In genomic region chr2:159720676-159721075, GRCh38 we compare ENCODE assay signal across 23 cellular contexts. TPM values are rescaled to one million over a fixed set of nuclear protein-coding genes. Genes with fewer than 3 reads are reported as not detected.
DNase-seq lines count a peak whose midpoint lies in the region; ATAC-seq and TF ChIP-seq lines count a peak whose summit lies in the region.
"Had no signal": no experiment of that assay in that cellular context is flagged by ENCODE, and none has a peak within 500 bp of the region (broad histone marks: within the 10 kb centered on the region; RNA-seq: fewer than 3 reads in every experiment).

No MANE protein-coding gene starts in this region.

- ATAC-seq in natural killer cell (no peak), GM19023 (IDR thresholded peaks at IDR 0.05; ENCODE audit: unreplicated experiment) (no peak)
- no peak for ATAC-seq in natural killer cell treated with Interleukin-12 subunit alpha and Interleukin-12 subunit beta and Interleukin-15 and Interleukin-18, amount 100 ng/mL, for 72 hours
- ATAC-seq: HCT116 had no signal

- H3K9ac ChIP-seq in Loucy (ENCODE audit: low read depth, low read length, poor library complexity, severe bottlenecking) (no peak overlapping the region), neural progenitor cell (no peak overlapping the region)
- H3K9ac ChIP-seq: BLaER1 had no signal

- no peak for TF ChIP-seq POLR2A in vagina (IDR thresholded peaks at IDR 0.05)

- H2AFZ ChIP-seq in Loucy (ENCODE audit: low read length) (no peak overlapping the region), neural progenitor cell (replicated peaks) (no peak overlapping the region)

- TF ChIP-seq CTCF in natural killer cell (IDR thresholded peaks at IDR 0.05) (no peak), Loucy (conservative IDR thresholded peaks at IDR 0.05; ENCODE audit: low read length) (no peak), vagina (IDR thresholded peaks at IDR 0.05) (no peak), neural progenitor cell (IDR thresholded peaks at IDR 0.05) (no peak)

- H3K36me3 ChIP-seq in Loucy (ENCODE audit: insufficient read depth, low read length), result peaks cover 53% of the 10 kb centered on the region
- peaks cover 0 to 9% of the 10 kb centered on the region in 2 donors for H3K36me3 ChIP-seq in vagina
- peaks cover 18% of the 10 kb centered on the region for H3K36me3 ChIP-seq in neural progenitor cell

- H3K4me3 ChIP-seq in Loucy (ENCODE audit: low read length, poor library complexity, severe bottlenecking) (peak overlapping the region; percentile 39), vagina (no peak overlapping the region), neural progenitor cell (no peak overlapping the region)
- H3K4me3 ChIP-seq: BLaER1, MG63, Peyer's patch, SJSA1 had no signal

- H3K79me2 ChIP-seq in Loucy (ENCODE audit: insufficient read depth, low read length) (peaks cover 100% of the 10 kb centered on the region), neural progenitor cell (ENCODE audit: low read depth) (peaks cover 100% of the 10 kb centered on the region)

- H3K9me3 ChIP-seq in Loucy (ENCODE audit: insufficient read depth, low read depth, low read length) (no peaks in the 10 kb centered on the region; the same call in 1 of the 2 replicates), vagina (no peaks in the 10 kb centered on the region), neural progenitor cell (ENCODE audit: low read depth) (peaks cover 12% of the 10 kb centered on the region)
- H3K9me3 ChIP-seq: Peyer's patch, SJSA1 had no signal

- intact Hi-C loops in natural killer cell (cut with micrococcal nuclease), result no loop called here
- intact Hi-C loops in vagina (cut with DNase I), result no loop called here

- H3K4me1 Mint-ChIP-seq in natural killer cell (peaks cover 86 to 90% of the 10 kb centered on the region in 2 donors), immature natural killer cell (peaks cover 93 to 100% of the 10 kb centered on the region in 2 donors), neural progenitor cell (peaks cover 3% of the 10 kb centered on the region)
- peaks cover 71 to 75% of the 10 kb centered on the region in 2 donors for H3K4me1 Mint-ChIP-seq in natural killer cell treated with Interleukin-12 subunit alpha and Interleukin-12 subunit beta and Interleukin-15 and Interleukin-18, amount 100 ng/mL, for 72 hours (ENCODE audit: low read depth in 2 of 2)

- H3K27ac Mint-ChIP-seq in natural killer cell (peak overlapping the region; percentile 11 to 32), immature natural killer cell (peak overlapping the region in 3 of 6 donors; percentile 11 to 36 (median 14)), neural progenitor cell (no peak overlapping the region)
- H3K27ac Mint-ChIP-seq in natural killer cell treated with Interleukin-12 subunit alpha and Interleukin-12 subunit beta and Interleukin-15 and Interleukin-18, amount 100 ng/mL, for 72 hours, result no peak overlapping the region

- no peaks in the 10 kb centered on the region for H3K27me3 ChIP-seq in Loucy (ENCODE audit: insufficient read depth, low read length, poor library complexity, severe bottlenecking)
- H3K27me3 ChIP-seq in vagina, result no peaks in the 10 kb centered on the region
- no peaks in the 10 kb centered on the region for H3K27me3 ChIP-seq in neural progenitor cell
- H3K27me3 ChIP-seq: BLaER1, MG63, Peyer's patch, SJSA1 had no signal

- DNase-seq in natural killer cell, result no peak
- DNase-seq in natural killer cell treated with Interleukin-12 subunit alpha and Interleukin-12 subunit beta and Interleukin-15 and Interleukin-18, amount 100 ng/mL, for 72 hours (ENCODE audit: low spot score), result no peak
- DNase-seq in immature natural killer cell, result no peak
- DNase-seq in vagina (ENCODE audit: extremely low spot score in 2 of 2), result no peak
- DNase-seq in neural progenitor cell (ENCODE audit: low spot score), result no peak
- DNase-seq: DMS 273 treated with DMSO at 0.1 percent for 48 hours; DND-41; GOT3; IMR-90; Karpas-422; MG63; NCI-H1105 treated with DMSO at 0.1 percent for 48 hours; NCI-H1694; NCI-H2081 treated with DMSO at 0.1 percent for 48 hours; NCI-H510A; NCI-H748 treated with DMSO at 0.1 percent for 48 hours; NK-92 treated with Interleukin-12 subunit alpha and Interleukin-12 subunit beta, amount 100 ng/mL, for 24 hours; Peyer's patch had no signal

- H3F3A ChIP-seq in Loucy (ENCODE audit: low read depth), result no peaks in the 10 kb centered on the region
- H3F3A ChIP-seq in neural progenitor cell (ENCODE audit: low read depth), result no peaks in the 10 kb centered on the region

- H3K9me3 Mint-ChIP-seq in natural killer cell (peaks cover 0 to 3% of the 10 kb centered on the region in 2 donors), immature natural killer cell (no peaks in the 10 kb centered on the region), neural progenitor cell (peaks cover 54% of the 10 kb centered on the region)
- H3K9me3 Mint-ChIP-seq in natural killer cell treated with Interleukin-12 subunit alpha and Interleukin-12 subunit beta and Interleukin-15 and Interleukin-18, amount 100 ng/mL, for 72 hours, result no peaks in the 10 kb centered on the region

- H4K20me1 ChIP-seq in Loucy (ENCODE audit: insufficient read depth, low read length, poor library complexity, severe bottlenecking), result peaks cover 96% of the 10 kb centered on the region
- H4K20me1 ChIP-seq in neural progenitor cell (ENCODE audit: low read depth), result peaks cover 83% of the 10 kb centered on the region

- H3K4me2 ChIP-seq in Loucy (ENCODE audit: low read depth, low read length, poor library complexity, severe bottlenecking) (peak overlapping the region; percentile 93), neural progenitor cell (no peak overlapping the region)
- H3K4me2 ChIP-seq: BLaER1 had no signal

- peaks cover 64% of the 10 kb centered on the region for H3K4me1 ChIP-seq in Loucy (ENCODE audit: insufficient read depth, low read length, poor library complexity, severe bottlenecking)
- H3K4me1 ChIP-seq in vagina, result peaks cover 75% of the 10 kb centered on the region
- peaks cover 4% of the 10 kb centered on the region for H3K4me1 ChIP-seq in neural progenitor cell

- peaks cover 6% of the 10 kb centered on the region for H3K36me3 Mint-ChIP-seq in natural killer cell
- peaks cover 42% of the 10 kb centered on the region for H3K36me3 Mint-ChIP-seq in natural killer cell treated with Interleukin-12 subunit alpha and Interleukin-12 subunit beta and Interleukin-15 and Interleukin-18, amount 100 ng/mL, for 72 hours
- peaks cover 16 to 24% (median 18%) of the 10 kb centered on the region in 3 donors for H3K36me3 Mint-ChIP-seq in immature natural killer cell
- peaks cover 84% of the 10 kb centered on the region for H3K36me3 Mint-ChIP-seq in neural progenitor cell

- H3K4me3 Mint-ChIP-seq in natural killer cell, result peak overlapping the region; percentile 1
- no peak overlapping the region for H3K4me3 Mint-ChIP-seq in natural killer cell treated with Interleukin-12 subunit alpha and Interleukin-12 subunit beta and Interleukin-15 and Interleukin-18, amount 100 ng/mL, for 72 hours
- peak overlapping the region in 3 of 5 donors; percentile 1 to 16 (median 5) for H3K4me3 Mint-ChIP-seq in immature natural killer cell
- no peak overlapping the region for H3K4me3 Mint-ChIP-seq in neural progenitor cell

- H3K27ac ChIP-seq in vagina, result no peak overlapping the region
- H3K27ac ChIP-seq in neural progenitor cell, result no peak overlapping the region
- H3K27ac ChIP-seq: BLaER1, Peyer's patch, SJSA1 had no signal

- no peaks in the 10 kb centered on the region for H3K9me2 ChIP-seq in Loucy (replicated peaks; ENCODE audit: low read depth, low read length)

- no peaks in the 10 kb centered on the region for H3K27me3 Mint-ChIP-seq in natural killer cell (ENCODE audit: low read depth in 2 of 2)
- no peaks in the 10 kb centered on the region for H3K27me3 Mint-ChIP-seq in natural killer cell treated with Interleukin-12 subunit alpha and Interleukin-12 subunit beta and Interleukin-15 and Interleukin-18, amount 100 ng/mL, for 72 hours
- no peaks in the 10 kb centered on the region for H3K27me3 Mint-ChIP-seq in immature natural killer cell (ENCODE audit: low read depth in 3 of 3)
- no peaks in the 10 kb centered on the region for H3K27me3 Mint-ChIP-seq in neural progenitor cell (ENCODE audit: insufficient read depth, low read depth)

RNA-seq across cellular contexts. Expression of gene MARCHF7, which starts 8.4 kb away (rescaled TPM):
- total RNA-seq in natural killer cell (10 to 100 TPM; 60.5 to 96.5 (median 66.8) TPM), vagina (116 TPM), neural progenitor cell (ENCODE audit: low replicate concordance) (232 and 394 TPM in 2 replicates)
- 10 to 100 TPM; 72.6 to 74.3 TPM for total RNA-seq in natural killer cell treated with Interleukin-12 subunit alpha and Interleukin-12 subunit beta and Interleukin-15 and Interleukin-18, amount 100 ng/mL, for 72 hours
- polyA plus RNA-seq in immature natural killer cell, result 100 to 1,000 TPM; 142 to 155 (median 146) TPM

Comparison
In these comparisons a context has a peak if more than half of its experiments do, and no peak if none do; other contexts are left out.
1. H3K27ac Mint-ChIP-seq: peak in natural killer cell (2 of 2); none in natural killer cell treated with Interleukin-12 subunit alpha and Interleukin-12 subunit beta and Interleukin-15 and Interleukin-18, amount 100 ng/mL, for 72 hours (0 of 2) and neural progenitor cell (single experiment).
2. H3K4me3 Mint-ChIP-seq: peak in natural killer cell (single experiment) and immature natural killer cell (3 of 5); none in natural killer cell treated with Interleukin-12 subunit alpha and Interleukin-12 subunit beta and Interleukin-15 and Interleukin-18, amount 100 ng/mL, for 72 hours (single experiment) and neural progenitor cell (single experiment).